ENCODE assay signal across 9 cellular contexts in genomic region chr11:26286472-26287066, GRCh38. TPM values are rescaled to one million over a fixed set of nuclear protein-coding genes. Genes with fewer than 3 reads are reported as not detected.
DNase-seq lines count a peak whose midpoint lies in the region; FAIRE-seq and TF ChIP-seq lines count a peak whose summit lies in the region.
"Had no signal": no experiment of that assay in that cellular context is flagged by ENCODE, and none has a peak within 500 bp of the region (broad histone marks: within the 10 kb centered on the region; RNA-seq: fewer than 3 reads in every experiment).

No MANE protein-coding gene starts in this region.

- no peaks in the 10 kb centered on the region for H3K36me3 Mint-ChIP-seq in activated CD4-positive, alpha-beta T cell treated with anti-CD3 and anti-CD28 coated beads, Interleukin-2, amount 10 ng/mL, durations not matched to agents 7 days and 5 days (ENCODE audit: low read depth)
- no peaks in the 10 kb centered on the region for H3K36me3 Mint-ChIP-seq in type B pancreatic cell
- no peaks in the 10 kb centered on the region for H3K36me3 Mint-ChIP-seq in activated naive CD4-positive, alpha-beta T cell treated with anti-CD3 and anti-CD28 coated beads, Interleukin-2, amount 10 ng/mL, durations not matched to agents 7 days and 5 days
- H3K36me3 Mint-ChIP-seq in mesothelial cell of epicardium, result no peaks in the 10 kb centered on the region
- H3K36me3 Mint-ChIP-seq: naive thymus-derived CD4-positive, alpha-beta T cell had no signal

- H2BK20ac ChIP-seq in H1 (ENCODE audit: low read length), result no peak overlapping the region; the same call in 1 of the 2 replicates

- peak overlapping the region; percentile 96; the same call in 1 of the 2 replicates for H2AFZ ChIP-seq in H1 (ENCODE audit: low read length)
- no peak overlapping the region for H2AFZ ChIP-seq in PC-9

- no peaks in the 10 kb centered on the region for H3K4me1 Mint-ChIP-seq in activated CD4-positive, alpha-beta T cell treated with anti-CD3 and anti-CD28 coated beads, Interleukin-2, amount 10 ng/mL, durations not matched to agents 7 days and 5 days
- peaks cover 16% of the 10 kb centered on the region for H3K4me1 Mint-ChIP-seq in type B pancreatic cell (ENCODE audit: unreplicated experiment)
- peaks cover 2% of the 10 kb centered on the region for H3K4me1 Mint-ChIP-seq in activated naive CD4-positive, alpha-beta T cell treated with anti-CD3 and anti-CD28 coated beads, Interleukin-2, amount 10 ng/mL, durations not matched to agents 7 days and 5 days
- peaks cover 9% of the 10 kb centered on the region for H3K4me1 Mint-ChIP-seq in mesothelial cell of epicardium

- no peak overlapping the region for H4K91ac ChIP-seq in H1 (replicated peaks; ENCODE audit: insufficient read length, low read length)

- H3K4me3 ChIP-seq in H1 (ENCODE audit: extremely low read depth in 1 of 4, insufficient read depth in 2 of 4, low read depth in 3 of 4, low read length in 4 of 4) (no peak overlapping the region), PC-9 (no peak overlapping the region)

- no peak overlapping the region for H2BK120ac ChIP-seq in H1 (replicated peaks; ENCODE audit: low read depth, low read length)

- H4K5ac ChIP-seq in H1 (ENCODE audit: insufficient read length, low read depth, low read length), result no peak overlapping the region

- FAIRE-seq in H1 (lab: Jason Lieb, UNC), result peak; percentile 74

- no peak overlapping the region for H3K4ac ChIP-seq in H1 (replicated peaks; ENCODE audit: insufficient read length, low read depth, low read length)

- H3K9me3 Mint-ChIP-seq in activated CD4-positive, alpha-beta T cell treated with anti-CD3 and anti-CD28 coated beads, Interleukin-2, amount 10 ng/mL, durations not matched to agents 7 days and 5 days, result no peaks in the 10 kb centered on the region
- H3K9me3 Mint-ChIP-seq in type B pancreatic cell (no peaks in the 10 kb centered on the region), mesothelial cell of epicardium (peaks cover 3% of the 10 kb centered on the region)
- no peaks in the 10 kb centered on the region for H3K9me3 Mint-ChIP-seq in activated naive CD4-positive, alpha-beta T cell treated with anti-CD3 and anti-CD28 coated beads, Interleukin-2, amount 10 ng/mL, durations not matched to agents 7 days and 5 days

- H3K27me3 ChIP-seq in H1 (replicated peaks in 1 of 4; ENCODE audit: control insufficient read depth in 3 of 4, extremely low read depth in 1 of 4, insufficient read depth in 3 of 4, low read length in 3 of 4) (no peaks in the 10 kb centered on the region), PC-9 (ENCODE audit: insufficient read depth, low read depth) (no peaks in the 10 kb centered on the region)

- no TSS peak for BruUV-seq in PC-9 (replicated peaks; lab: Mats Ljungman, UMichigan)

- H3K4me2 ChIP-seq in H1 (ENCODE audit: insufficient read depth in 1 of 2, low read depth in 2 of 2, low read length in 2 of 2) (no peak overlapping the region), PC-9 (no peak overlapping the region)

- POLR2A ChIA-PET in activated CD4-positive, alpha-beta T cell treated with anti-CD3 and anti-CD28 coated beads, Interleukin-2, amount 10 ng/mL, durations not matched to agents 7 days and 5 days (lab: Charles Lee), result no interaction called here
- POLR2A ChIA-PET in H1 (lab: Charles Lee; ENCODE audit: partially characterized antibody) (no interaction called here), PC-9 (lab: Charles Lee; ENCODE audit: unreplicated experiment) (no interaction called here)

- no peak overlapping the region for H2BK12ac ChIP-seq in H1 (ENCODE audit: low read depth, low read length)

- H3K9ac ChIP-seq in H1 (replicated peaks in 1 of 4; ENCODE audit: extremely low read depth in 1 of 4, low read depth in 3 of 4, low read length in 3 of 4), result no peak overlapping the region

- TF ChIP-seq CTCF in H1 (IDR thresholded peaks at IDR 0.05; ENCODE audit: control extremely low read depth in 1 of 3, insufficient read depth in 1 of 3, low read depth in 1 of 3, low read length in 3 of 3) (peak; percentile 11 to 60 (median 56)), type B pancreatic cell (conservative IDR thresholded peaks at IDR 0.05) (peak; percentile 71), PC-9 (conservative IDR thresholded peaks at IDR 0.05) (no peak; the same call in 1 of the 2 replicates), mesothelial cell of epicardium (IDR thresholded peaks at IDR 0.05; ENCODE audit: unreplicated experiment) (no peak)

- H3K14ac ChIP-seq in H1 (ENCODE audit: insufficient read length), result no peak overlapping the region

- DNase-seq in activated CD4-positive, alpha-beta T cell treated with anti-CD3 and anti-CD28 coated beads, Interleukin-2, amount 10 ng/mL, durations not matched to agents 7 days and 5 days, result peak; percentile 6
- DNase-seq in activated CD4-positive, alpha-beta T cell treated with anti-CD3 and anti-CD28 coated beads for 1 hour, result no peak
- DNase-seq in NAMALWA (ENCODE audit: low spot score), result peak; percentile 67
- no peak for DNase-seq in H1 (ENCODE audit: low read depth in 1 of 2, low spot score in 2 of 2)
- DNase-seq in type B pancreatic cell (ENCODE audit: extremely low spot score, unreplicated experiment), result no peak
- no peak for DNase-seq in activated naive CD4-positive, alpha-beta T cell treated with anti-CD3 and anti-CD28 coated beads, Interleukin-2, amount 10 ng/mL, durations not matched to agents 7 days and 5 days
- no peak for DNase-seq in PC-9
- no peak for DNase-seq in mesothelial cell of epicardium (ENCODE audit: low spot score in 2 of 2, unreplicated experiment in 2 of 2)
- DNase-seq: naive thymus-derived CD4-positive, alpha-beta T cell had no signal

- CTCF ChIA-PET in activated CD4-positive, alpha-beta T cell treated with anti-CD3 and anti-CD28 coated beads, Interleukin-2, amount 10 ng/mL, durations not matched to agents 7 days and 5 days (lab: Charles Lee), result interaction anchor here (0.6 kb wide), 1 partner anchor 52 kb away, joined by 3 read pairs; no protein-coding TSS in a partner anchor
- CTCF ChIA-PET in H1 (lab: Charles Lee; ENCODE audit: partially characterized antibody) (interaction anchor here (0.6 to 1.5 kb wide), 25 partner anchors 9 to 873 kb away, joined by 3 to 17 read pairs (median 3); partner anchors contain the start of gene ANO3), PC-9 (lab: Charles Lee) (interaction anchor here (0.6 kb wide), 1 partner anchor 645 kb away, joined by 4 read pairs; no protein-coding TSS in a partner anchor)
- CTCF ChIA-PET in activated naive CD4-positive, alpha-beta T cell treated with anti-CD3 and anti-CD28 coated beads, Interleukin-2, amount 10 ng/mL, durations not matched to agents 7 days and 5 days (lab: Charles Lee), result interaction anchor here (0.8 to 1.4 kb wide), 4 partner anchors 10 to 1200 kb away, joined by 3 to 4 read pairs (median 4); no protein-coding TSS in a partner anchor

- peak; percentile 61 to 66 for TF ChIP-seq RAD21 in H1 (IDR thresholded peaks at IDR 0.05 in 1 of 2, conservative IDR thresholded peaks at IDR 0.05 in 1 of 2; ENCODE audit: low read depth in 2 of 2, low read length in 2 of 2)

- peaks cover 0 to 4% (median 3%) of the 10 kb centered on the region in 4 experiments; a peak in 3 of 7 replicates for H3K4me1 ChIP-seq in H1 (replicated peaks in 1 of 4; ENCODE audit: control insufficient read depth in 3 of 4, insufficient read depth in 4 of 4, low read length in 3 of 4)
- H3K4me1 ChIP-seq in PC-9 (replicated peaks; ENCODE audit: insufficient read depth), result no peaks in the 10 kb centered on the region

- intact Hi-C loops in PC-9 (cut with micrococcal nuclease; ENCODE audit: unreplicated experiment), result loop anchor here (2.0 kb wide), 1 partner anchor 872 kb away; no protein-coding TSS in a partner anchor

- H3K27me3 Mint-ChIP-seq in activated CD4-positive, alpha-beta T cell treated with anti-CD3 and anti-CD28 coated beads, Interleukin-2, amount 10 ng/mL, durations not matched to agents 7 days and 5 days, result no peaks in the 10 kb centered on the region
- H3K27me3 Mint-ChIP-seq in type B pancreatic cell (peaks cover 6% of the 10 kb centered on the region), mesothelial cell of epicardium (ENCODE audit: low read depth) (peaks cover 8% of the 10 kb centered on the region)
- H3K27me3 Mint-ChIP-seq in activated naive CD4-positive, alpha-beta T cell treated with anti-CD3 and anti-CD28 coated beads, Interleukin-2, amount 10 ng/mL, durations not matched to agents 7 days and 5 days, result no peaks in the 10 kb centered on the region

- H4K8ac ChIP-seq in H1 (ENCODE audit: extremely low read depth, insufficient read depth, low read length), result no peak overlapping the region

- WGBS in H1 (ENCODE audit: extremely low coverage in 1 of 2, insufficient coverage in 1 of 2, insufficient read length in 1 of 2, insufficient replicate concordance in 2 of 2, low coverage in 1 of 2, low lambda C conversion rate in 2 of 2, missing lambda C conversion rate in 1 of 2), 2 experiments, result 29% methylated on average over 5 of the region's 5 CpGs; no CpG with 5 or more reads in 1 of the 2 experiments

- no peak overlapping the region for H2BK5ac ChIP-seq in H1 (ENCODE audit: low read depth, low read length)

- H3K23ac ChIP-seq in H1 (ENCODE audit: insufficient read length), result no peak overlapping the region

- H3K27ac Mint-ChIP-seq in activated CD4-positive, alpha-beta T cell treated with anti-CD3 and anti-CD28 coated beads, Interleukin-2, amount 10 ng/mL, durations not matched to agents 7 days and 5 days, result no peak overlapping the region
- H3K27ac Mint-ChIP-seq in type B pancreatic cell (peak overlapping the region; percentile 15), mesothelial cell of epicardium (no peak overlapping the region)
- no peak overlapping the region for H3K27ac Mint-ChIP-seq in activated naive CD4-positive, alpha-beta T cell treated with anti-CD3 and anti-CD28 coated beads, Interleukin-2, amount 10 ng/mL, durations not matched to agents 7 days and 5 days
- H3K27ac Mint-ChIP-seq: naive thymus-derived CD4-positive, alpha-beta T cell had no signal

- H3K23me2 ChIP-seq in H1 (ENCODE audit: low read depth, low read length), result no peaks in the 10 kb centered on the region; the same call in 1 of the 2 replicates

- H3K27ac ChIP-seq in H1 (ENCODE audit: low read depth, low read length) (no peak overlapping the region), PC-9 (no peak overlapping the region)

- H3K9me3 ChIP-seq in H1 (ENCODE audit: insufficient read depth in 2 of 2, low read depth in 1 of 2, low read length in 1 of 2) (no peaks in the 10 kb centered on the region), PC-9 (ENCODE audit: insufficient read depth, low read depth) (no peaks in the 10 kb centered on the region)

- H2BK15ac ChIP-seq in H1 (ENCODE audit: low read length), result no peak overlapping the region

- H3K79me2 ChIP-seq in H1 (ENCODE audit: control insufficient read depth in 1 of 2, insufficient read depth in 2 of 2, low read length in 2 of 2) (no peaks in the 10 kb centered on the region), PC-9 (ENCODE audit: low read depth) (no peaks in the 10 kb centered on the region)

- H4K20me1 ChIP-seq in H1 (replicated peaks in 1 of 2; ENCODE audit: control insufficient read depth in 1 of 2, insufficient read depth in 2 of 2, low read length in 2 of 2) (no peaks in the 10 kb centered on the region), PC-9 (ENCODE audit: insufficient read depth) (no peaks in the 10 kb centered on the region)

- TF ChIP-seq EP300 in H1 (IDR thresholded peaks at IDR 0.05; ENCODE audit: borderline replicate concordance in 1 of 2, low read depth in 2 of 2, low read length in 2 of 2), result no peak

- no peak overlapping the region for H2AK5ac ChIP-seq in H1 (ENCODE audit: low read depth, low read length)

- H3K4me3 Mint-ChIP-seq in activated CD4-positive, alpha-beta T cell treated with anti-CD3 and anti-CD28 coated beads, Interleukin-2, amount 10 ng/mL, durations not matched to agents 7 days and 5 days, result no peak overlapping the region
- no peak overlapping the region for H3K4me3 Mint-ChIP-seq in type B pancreatic cell
- H3K4me3 Mint-ChIP-seq in activated naive CD4-positive, alpha-beta T cell treated with anti-CD3 and anti-CD28 coated beads, Interleukin-2, amount 10 ng/mL, durations not matched to agents 7 days and 5 days, result no peak overlapping the region
- H3K4me3 Mint-ChIP-seq in mesothelial cell of epicardium, result no peak overlapping the region
- H3K4me3 Mint-ChIP-seq: naive thymus-derived CD4-positive, alpha-beta T cell had no signal

- no peaks in the 10 kb centered on the region for H3F3A ChIP-seq in PC-9 (ENCODE audit: insufficient read depth, low read depth)

- no peak overlapping the region for H3K56ac ChIP-seq in H1 (replicated peaks; ENCODE audit: insufficient read length, low read depth, low read length)

- H3K36me3 ChIP-seq in H1 (ENCODE audit: control insufficient read depth in 2 of 4, insufficient read depth in 4 of 4, low read length in 3 of 4) (no peaks in the 10 kb centered on the region), PC-9 (ENCODE audit: low read depth) (no peaks in the 10 kb centered on the region)

- no peaks in the 10 kb centered on the region for H3K9me2 ChIP-seq in PC-9 (ENCODE audit: insufficient read depth)

- no peak for TF ChIP-seq POLR2A in H1 (IDR thresholded peaks at IDR 0.05; ENCODE audit: control extremely low read depth in 1 of 2, low read depth in 2 of 2, low read length in 2 of 2)

- H3K79me1 ChIP-seq in H1 (ENCODE audit: low read depth, low read length), result no peaks in the 10 kb centered on the region

- H3K18ac ChIP-seq in H1 (ENCODE audit: extremely low read depth, low read length), result no peak overlapping the region

RNA-seq across cellular contexts. Expression of gene ANO3, which starts 45.4 kb away (rescaled TPM):
- total RNA-seq in activated CD4-positive, alpha-beta T cell treated with anti-CD3 and anti-CD28 coated beads, Interleukin-2, amount 10 ng/mL, durations not matched to agents 7 days and 5 days, result not detected
- not detected in 2 replicates for total RNA-seq in H1 (2021; fragmentation: NEBNext Ultra II Directional; extraction: Animal tissue kit (Norgen Biotek cat#: 25700))
- polyA plus RNA-seq in H1 (2011; rRNA removed), result not detected in 2 replicates
- 0.01 TPM for polyA plus RNA-seq in H1 (2011; cell fraction: cytosol; rRNA removed)
- polyA plus RNA-seq in H1 (2011; cell fraction: nucleus; rRNA removed), result 0.01 TPM
- 0.03 TPM in 1 of 4 replicates, not detected in the others for polyA plus RNA-seq in H1 (2012, experiment 1 of 2)
- polyA plus RNA-seq in H1 (2012, experiment 2 of 2), result not detected
- polyA plus RNA-seq in H1 (2013, experiment 1 of 2), result 0.04 TPM
- polyA plus RNA-seq in H1 (2013, experiment 2 of 2), result 0.02 TPM
- 0.06 and 0.15 TPM in 2 replicates for polyA minus RNA-seq in H1 (2011; rRNA and poly(A)+ RNA removed)
- not detected for polyA minus RNA-seq in H1 (2011; cell fraction: cytosol; rRNA and poly(A)+ RNA removed)
- polyA minus RNA-seq in H1 (2011; cell fraction: nucleus; rRNA and poly(A)+ RNA removed), result not detected
- 0.29 and 1.0 TPM in 2 replicates for total RNA-seq in type B pancreatic cell (ENCODE audit: low replicate concordance)
- total RNA-seq in PC-9 (2021), result not detected in 2 replicates
- total RNA-seq in mesothelial cell of epicardium, result 0.07 to 0.13 TPM in 2 of 3 replicates, not detected in the other
- total RNA-seq: naive thymus-derived CD4-positive, alpha-beta T cell had no signal
- polyA plus RNA-seq: naive thymus-derived CD4-positive, alpha-beta T cell had no signal

Comparison
In these comparisons a context has a peak if more than half of its experiments do, and no peak if none do; other contexts are left out.
1. DNase-seq: peak in activated CD4-positive, alpha-beta T cell treated with anti-CD3 and anti-CD28 coated beads, Interleukin-2, amount 10 ng/mL, durations not matched to agents 7 days and 5 days (single experiment) and NAMALWA (single experiment); none in activated CD4-positive, alpha-beta T cell treated with anti-CD3 and anti-CD28 coated beads for 1 hour (single experiment), H1 (0 of 2), type B pancreatic cell (single experiment), activated naive CD4-positive, alpha-beta T cell treated with anti-CD3 and anti-CD28 coated beads, Interleukin-2, amount 10 ng/mL, durations not matched to agents 7 days and 5 days (single experiment), PC-9 (0 of 2) and mesothelial cell of epicardium (0 of 2).
2. CTCF ChIP-seq: peak in H1 (3 of 3) and type B pancreatic cell (single experiment); none in PC-9 (single experiment) and mesothelial cell of epicardium (single experiment).